Comparison of ENCODE assay signal across 8 cellular contexts in genomic region chr11:35304393-35304790, GRCh38.
DNase-seq lines count a peak whose midpoint lies in the region; ATAC-seq and TF ChIP-seq lines count a peak whose summit lies in the region.

No MANE protein-coding gene starts in this region.

- peak; percentile 12 for DNase-seq in GM13977 (ENCODE audit: low spot score)
- peak; percentile 16 for DNase-seq in SIG-M5 (lab: John Stamatoyannopoulos, UW)
- peak; percentile 85 for DNase-seq in fibroblast of peridontal ligament (ENCODE audit: extremely low read depth)
- DNase-seq in spleen: no peak
- no peak for DNase-seq in DMS79 (lab: John Stamatoyannopoulos, UW)

- intact Hi-C loops in spleen (cut with DNase I; ENCODE audit: low total_unique reads): no loop called here

- ATAC-seq in HG03521 (IDR thresholded peaks at IDR 0.05; ENCODE audit: unreplicated experiment) (no peak), GM18907 (IDR thresholded peaks at IDR 0.05; ENCODE audit: unreplicated experiment) (no peak), GM21529 (IDR thresholded peaks at IDR 0.05; ENCODE audit: unreplicated experiment) (no peak)

- no peaks in the 10 kb centered on the region for H3K36me3 ChIP-seq in spleen

- H3K4me1 ChIP-seq in spleen: peaks cover 0 to 44% (median 23%) of the 10 kb centered on the region in 6 donors

- no peaks in the 10 kb centered on the region for H3K9me3 ChIP-seq in spleen

- TF ChIP-seq CTCF in GM13977 (IDR thresholded peaks at IDR 0.05; ENCODE audit: extremely low read depth, insufficient read depth, missing control alignments) (no peak), spleen (IDR thresholded peaks at IDR 0.05 in 8 of 11, conservative IDR thresholded peaks at IDR 0.05 in 3 of 11) (no peak)

- no peak for TF ChIP-seq POLR2A in spleen (IDR thresholded peaks at IDR 0.05)

- 45 to 87% (median 55%) methylated on average over 2 of the region's 2 CpGs for WGBS in spleen, 5 donors

- peak overlapping the region in 7 of 8 donors; percentile 18 to 79 (median 63) for H3K27ac ChIP-seq in spleen

- H3K4me3 ChIP-seq in spleen: no peak overlapping the region

- H3K27me3 ChIP-seq in spleen (replicated peaks in 1 of 7): no peaks in the 10 kb centered on the region

- in situ Hi-C loops in GM13977 (cut with MboI; ENCODE audit: low pct_unique_long_range_greater_than_20kb, low sequenced_read_pairs, unreplicated experiment): no loop called here

Comparison
In these comparisons a context has a peak if more than half of its experiments do, and no peak if none do; other contexts are left out.
1. DNase-seq: peak in GM13977 (single experiment), SIG-M5 (single experiment) and fibroblast of peridontal ligament (single experiment); none in spleen (single experiment) and DMS79 (single experiment).